In genomic region chr14:34052658-34053014, GRCh38 we compare ENCODE assay signal across 1 cellular context.
TF ChIP-seq lines count a peak whose summit lies in the region.

No MANE protein-coding gene starts in this region.

TF ChIP-seq in HCT116, 20 proteins besides CTCF, POLR2A, EP300 and RAD21 (continued from another document):
- TF ChIP-seq REST (IDR thresholded peaks at IDR 0.05; ENCODE audit: low read depth), result no peak
- peak; percentile 64 for TF ChIP-seq SP1 (IDR thresholded peaks at IDR 0.05; ENCODE audit: low read depth)
- no peak for TF ChIP-seq EGR1 (IDR thresholded peaks at IDR 0.05; ENCODE audit: low read depth)
- no peak for TF ChIP-seq ZNF274 (IDR thresholded peaks at IDR 0.05; ENCODE audit: low read depth, low read length)
